Comparison of ENCODE assay signal across 1 cellular context in genomic region chr7:150356265-150356897, GRCh38.
TF ChIP-seq lines count a peak whose summit lies in the region.

No MANE protein-coding gene starts in this region.

TF ChIP-seq in GM12878, 131 proteins besides CTCF, POLR2A, EP300 and RAD21:
- TF ChIP-seq SMC3 (IDR thresholded peaks at IDR 0.05; ENCODE audit: borderline replicate concordance, low read length) (peak; percentile 73; the same call in 1 of the 2 replicates), IKZF2 (IDR thresholded peaks at IDR 0.05) (no peak), RUNX3 (IDR thresholded peaks at IDR 0.05; ENCODE audit: low read length) (peak; percentile 16; the same call in 1 of the 2 replicates), ZNF384 (IDR thresholded peaks at IDR 0.05; ENCODE audit: borderline replicate concordance, low read depth, low read length) (peak; percentile 61; the same call in 1 of the 2 replicates), MLLT1 (IDR thresholded peaks at IDR 0.05) (0 out of 2 replicates have a peak, but pooled peaks have one; percentile 34), ZNF24 (IDR thresholded peaks at IDR 0.05) (no peak), SKIL (IDR thresholded peaks at IDR 0.05; ENCODE audit: low read depth, poor library complexity, severe bottlenecking) (peak; percentile 23), ZBTB33 (IDR thresholded peaks at IDR 0.05) (no peak)
